Comparison of ENCODE assay signal across 7 cellular contexts in the genomic region with DNA sequence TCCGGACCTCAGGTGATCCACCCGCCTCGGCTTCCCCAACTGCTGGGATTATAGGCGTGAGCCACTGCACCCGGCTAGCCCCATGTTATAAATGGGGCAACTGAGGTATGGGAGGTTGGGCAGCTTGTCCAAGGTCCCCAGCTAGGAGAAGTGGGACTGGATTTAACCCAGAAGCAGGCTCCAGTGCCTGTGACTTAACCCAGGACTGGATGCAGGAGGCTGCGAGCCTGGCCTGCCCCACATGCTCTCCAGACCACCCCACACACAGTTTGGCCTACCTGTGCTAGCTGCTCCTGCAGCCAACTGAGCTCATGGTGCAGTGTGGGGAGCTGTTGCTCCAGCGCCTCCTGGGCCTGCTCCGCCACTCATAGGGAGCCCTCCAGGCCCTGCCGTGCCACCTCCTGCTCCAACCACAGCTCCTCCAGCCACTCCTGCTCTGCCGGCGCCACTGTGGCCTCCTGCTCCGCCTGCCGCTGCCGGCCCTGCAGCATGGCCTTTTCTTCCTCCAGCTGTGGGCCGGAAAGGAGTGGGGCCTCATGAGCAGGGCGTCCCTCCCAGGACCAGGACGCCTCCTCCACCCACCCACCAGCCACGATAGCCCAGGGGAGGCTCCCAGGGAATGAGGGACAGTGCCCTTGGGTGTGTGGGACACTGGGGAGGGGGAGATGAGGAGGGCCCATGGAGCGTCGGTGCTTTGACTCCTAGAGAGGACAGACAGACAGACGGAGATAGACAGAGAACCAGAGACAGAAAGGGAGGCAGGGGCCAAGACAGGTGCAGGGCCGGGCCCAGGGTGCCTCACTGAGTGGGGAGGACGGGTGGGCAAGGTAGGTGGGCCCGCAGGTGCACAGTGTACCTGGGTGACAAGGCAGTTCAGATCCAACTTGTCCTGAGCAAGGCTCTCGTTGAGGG. TPM values are rescaled to one million over a fixed set of nuclear protein-coding genes. Genes with fewer than 3 reads are reported as not detected.
DNase-seq lines count a peak whose midpoint lies in the region; ATAC-seq lines count a peak whose summit lies in the region.

No MANE protein-coding gene starts in this region.

- intact Hi-C loops in cardiac septum (cut with DNase I), result no loop called here
- intact Hi-C loops in posterior vena cava (cut with DNase I), result no loop called here

- no peaks in the 10 kb centered on the region for H3K27me3 ChIP-seq in H7 (ENCODE audit: control insufficient read depth, insufficient read depth, low read length)

- ATAC-seq in GM18858 (IDR thresholded peaks at IDR 0.05; ENCODE audit: unreplicated experiment), result no peak

- H3K36me3 ChIP-seq in H7 (replicated peaks; ENCODE audit: control insufficient read depth, insufficient read depth, low read length), result peaks cover 22% of the 10 kb centered on the region

- DNase-seq in D341Med (ENCODE audit: low spot score) (peak; percentile 52), H7 (peak; percentile 75), cardiac septum (ENCODE audit: low spot score) (peak; percentile 83), posterior vena cava (ENCODE audit: low spot score) (peak; percentile 88), mucosa of gallbladder (ENCODE audit: low spot score) (no peak)
- DNase-seq in stimulated activated CD4-positive, alpha-beta T cell treated with anti-CD3 and anti-CD28 coated beads, Interleukin-12 subunit alpha, Interleukin-12 subunit beta, amount 100 ng/mL, for 4 hours, result no peak

- H3K4me3 ChIP-seq in H7 (ENCODE audit: insufficient read depth, low read depth, low read length), result no peak overlapping the region

RNA-seq across cellular contexts. Expression of gene NBPF1, which starts 12.4 kb away (rescaled TPM):
- total RNA-seq in H7 (2014; rRNA removed; shearing (Covaris generic)), result 6.8 and 14.4 TPM in 2 replicates
- total RNA-seq in cardiac septum (12.6 TPM), posterior vena cava (10 to 100 TPM; 28.9 to 63.0 TPM), mucosa of gallbladder (64.2 TPM)

RNA-seq across cellular contexts. Expression of gene RNU1-3, which starts 41.0 kb away (rescaled TPM):
- total RNA-seq in H7 (2014; rRNA removed; shearing (Covaris generic)), result under 0.01 TPM in 2 replicates
- total RNA-seq in cardiac septum, result 6,195 TPM
- over 10,000 TPM; 12,584 to 18,986 TPM for total RNA-seq in posterior vena cava
- 1,358 TPM for total RNA-seq in mucosa of gallbladder

Comparison
In these comparisons a context has a peak if more than half of its experiments do, and no peak if none do; other contexts are left out.
1. DNase-seq: peak in D341Med (single experiment), H7 (single experiment), cardiac septum (single experiment) and posterior vena cava (single experiment); none in stimulated activated CD4-positive, alpha-beta T cell treated with anti-CD3 and anti-CD28 coated beads, Interleukin-12 subunit alpha, Interleukin-12 subunit beta, amount 100 ng/mL, for 4 hours (single experiment) and mucosa of gallbladder (single experiment).
2. RNA of gene RNU1-3, which starts 41.0 kb away (total RNA-seq): 12,584 to 18,986 TPM in posterior vena cava, 6,195 TPM in cardiac septum (single experiment) and 1,358 TPM in mucosa of gallbladder (single experiment); under 0.01 TPM in H7; every median in the first group is over 1,000 times any median in the second.